24 cellular contexts compared by ENCODE assay signal in the genomic region with DNA sequence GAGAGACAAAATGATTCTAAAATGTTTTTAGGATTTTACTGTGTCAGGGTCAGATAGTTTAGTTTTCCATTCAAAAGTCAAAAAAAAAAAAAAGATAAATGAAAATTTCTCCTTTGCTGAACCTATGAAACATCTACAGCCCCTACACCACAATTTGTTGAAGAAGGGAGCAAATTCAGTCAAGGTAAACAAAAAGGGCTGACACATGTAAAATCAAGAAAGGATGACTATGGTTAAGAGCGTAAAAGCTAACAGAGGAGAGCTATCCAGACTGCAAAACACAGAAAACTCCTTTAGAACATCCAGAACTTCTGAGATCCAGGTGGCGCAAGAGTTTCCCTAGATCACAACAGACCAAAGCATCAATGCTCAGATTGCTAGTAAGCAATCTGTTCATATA.
"Had no signal": no experiment of that assay in that cellular context is flagged by ENCODE, and none has a peak within 500 bp of the region (broad histone marks: within the 10 kb centered on the region; RNA-seq: fewer than 3 reads in every experiment).

No MANE protein-coding gene starts in this region.

- H3K4me3 Mint-ChIP-seq: activated CD8-positive, alpha-beta T cell treated with anti-CD3 and anti-CD28 coated beads, Interleukin-2, amount 10 ng/mL, durations not matched to agents 7 days and 5 days; WTC11 had no signal

- DNase-seq: activated CD4-positive, alpha-beta T cell treated with anti-CD3 and anti-CD28 coated beads for 48 hours; activated CD4-positive, alpha-beta T cell treated with anti-CD3 and anti-CD28 coated beads, Interleukin-2, amount 50 U/mL, for 4 hours; activated CD4-positive, CD25-positive, alpha-beta regulatory T cell treated with anti-CD3 and anti-CD28 coated beads, Interleukin-2, amount 50 U/mL, for 72 hours; activated CD8-positive, alpha-beta memory T cell treated with anti-CD3 and anti-CD28 coated beads, Interleukin-2, amount 50 U/mL, for 48 hours; activated CD8-positive, alpha-beta T cell treated with anti-CD3 and anti-CD28 coated beads, Interleukin-2, amount 10 ng/mL, durations not matched to agents 7 days and 5 days; activated gamma-delta T cell; activated naive CD4-positive, alpha-beta T cell treated with anti-CD3 and anti-CD28 coated beads, Interleukin-2, amount 50 U/mL, for 16 hours; activated T-cell treated with anti-CD3 and anti-CD28 coated beads, Interleukin-2, amount 50 U/mL, for 1 hour; aorta; caudate nucleus; Kasumi-1; NCI-H1694; NCI-H2029; NCI-H510A treated with DMSO at 0.1 percent for 48 hours; NCI-H69; Peyer's patch; Right ventricle myocardium superior; SJCRH30; SW 1271; T-helper 9 cell had no signal

- H3K27ac ChIP-seq: breast epithelium, Peyer's patch, RWPE1, SJCRH30 had no signal

- H3K36me3 ChIP-seq: breast epithelium, Peyer's patch had no signal

- ATAC-seq: activated CD8-positive, alpha-beta T cell treated with anti-CD3 and anti-CD28 coated beads, Interleukin-2, amount 10 ng/mL, durations not matched to agents 7 days and 5 days; SK-N-SH treated with all-trans-retinoic acid at 6 μM for 48 hours; WTC11 had no signal

- H3K27ac Mint-ChIP-seq: activated CD8-positive, alpha-beta T cell treated with anti-CD3 and anti-CD28 coated beads, Interleukin-2, amount 10 ng/mL, durations not matched to agents 7 days and 5 days had no signal

- H3K27me3 ChIP-seq: breast epithelium, Peyer's patch, SJCRH30 had no signal

- H3K9me3 ChIP-seq: Peyer's patch had no signal

- H3K4me1 ChIP-seq: Peyer's patch, SJCRH30 had no signal

- H3K4me3 ChIP-seq: breast epithelium, Peyer's patch, SJCRH30 had no signal
